In the genomic region with DNA sequence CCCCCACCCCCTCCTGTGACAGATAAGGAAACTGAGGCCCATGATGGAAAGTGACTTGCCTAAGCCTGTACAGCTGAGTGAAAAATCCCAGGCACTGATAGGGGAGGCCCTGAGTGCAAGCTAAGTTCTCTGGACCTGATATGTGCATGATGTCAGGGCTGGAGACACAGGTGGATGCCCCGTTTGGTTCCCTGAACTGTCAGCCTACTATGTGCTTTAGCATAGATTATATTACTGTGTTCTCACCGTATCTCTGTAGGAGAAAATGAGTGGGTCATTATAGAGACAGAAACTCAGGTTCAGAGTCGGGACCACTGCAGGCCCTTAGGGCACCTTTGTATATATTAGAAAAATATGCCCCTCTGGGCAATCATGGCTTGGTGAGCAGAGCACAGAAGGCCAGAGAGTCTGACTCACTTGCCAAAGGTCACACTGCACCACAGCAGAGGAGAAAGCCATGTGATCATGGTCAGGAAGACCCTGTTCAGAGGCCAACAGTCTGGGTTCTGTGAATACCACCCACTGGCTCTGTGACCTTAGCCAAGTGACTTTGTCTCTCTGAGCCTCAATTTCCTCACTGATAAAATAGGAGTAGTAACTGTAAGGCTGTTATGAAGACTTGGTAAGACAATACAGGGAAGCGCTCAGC, we compare ENCODE assay signal across 20 cellular contexts.
DNase-seq lines count a peak whose midpoint lies in the region; ATAC-seq lines count a peak whose summit lies in the region.
"Had no signal": no experiment of that assay in that cellular context is flagged by ENCODE, and none has a peak within 500 bp of the region (broad histone marks: within the 10 kb centered on the region; RNA-seq: fewer than 3 reads in every experiment).

No MANE protein-coding gene starts in this region.

- no peak overlapping the region for H3K4ac ChIP-seq in trophoblast cell (ENCODE audit: low read depth, low read length)

- peak overlapping the region; percentile 36 for H3K27ac ChIP-seq in trophoblast cell (ENCODE audit: low read depth, low read length)
- H3K27ac ChIP-seq: gastrocnemius medialis, prostate gland, tibial artery, VCaP had no signal

- H3K79me1 ChIP-seq in trophoblast cell (ENCODE audit: low read length), result peaks cover 32% of the 10 kb centered on the region

- no peak overlapping the region for H4K12ac ChIP-seq in trophoblast cell (ENCODE audit: low read depth, low read length)

- peak overlapping the region; percentile 97 for H2BK120ac ChIP-seq in trophoblast cell (ENCODE audit: insufficient read depth, low read length, poor library complexity)

- H3K79me2 ChIP-seq in trophoblast cell (ENCODE audit: control insufficient read depth, insufficient read depth, low read length, poor library complexity), result peaks cover 3% of the 10 kb centered on the region

- POLR2A ChIA-PET in activated CD4-positive, alpha-beta T cell treated with anti-CD3 and anti-CD28 coated beads, Interleukin-2, amount 10 ng/mL, durations not matched to agents 7 days and 5 days (lab: Charles Lee), result no interaction called here

- no peak overlapping the region for H3K4me2 ChIP-seq in trophoblast cell (ENCODE audit: low read length)

- peaks cover 3% of the 10 kb centered on the region for H3K27me3 Mint-ChIP-seq in activated CD4-positive, alpha-beta T cell treated with anti-CD3 and anti-CD28 coated beads, Interleukin-2, amount 10 ng/mL, durations not matched to agents 7 days and 5 days

- no peaks in the 10 kb centered on the region for H3K36me3 ChIP-seq in trophoblast cell (ENCODE audit: control insufficient read depth in 1 of 2, insufficient read depth in 2 of 2, low read length in 2 of 2)
- H3K36me3 ChIP-seq: gastrocnemius medialis, HAP-1, prostate gland, tibial artery had no signal

- no peak for ATAC-seq in GM21447 (IDR thresholded peaks at IDR 0.05; ENCODE audit: unreplicated experiment)
- ATAC-seq: gastrocnemius medialis, Right ventricle myocardium inferior had no signal

- no peaks in the 10 kb centered on the region for H3K36me3 Mint-ChIP-seq in activated CD4-positive, alpha-beta T cell treated with anti-CD3 and anti-CD28 coated beads, Interleukin-2, amount 10 ng/mL, durations not matched to agents 7 days and 5 days (ENCODE audit: low read depth)
- H3K36me3 Mint-ChIP-seq: activated naive CD4-positive, alpha-beta T cell treated with anti-CD3 and anti-CD28 coated beads, Interleukin-2, amount 50 U/mL, for 72 hours; memory B cell had no signal

- H2AFZ ChIP-seq in trophoblast cell (ENCODE audit: insufficient read depth, low read length, poor library complexity), result no peak overlapping the region

- CTCF ChIA-PET in activated CD4-positive, alpha-beta T cell treated with anti-CD3 and anti-CD28 coated beads, Interleukin-2, amount 10 ng/mL, durations not matched to agents 7 days and 5 days (lab: Charles Lee), result no interaction called here

- no peak overlapping the region for H3K9ac ChIP-seq in trophoblast cell (ENCODE audit: low read length)

- H3K9me3 Mint-ChIP-seq in activated CD4-positive, alpha-beta T cell treated with anti-CD3 and anti-CD28 coated beads, Interleukin-2, amount 10 ng/mL, durations not matched to agents 7 days and 5 days, result no peaks in the 10 kb centered on the region
- H3K9me3 Mint-ChIP-seq: activated naive CD4-positive, alpha-beta T cell treated with anti-CD3 and anti-CD28 coated beads, Interleukin-2, amount 50 U/mL, for 72 hours; dendritic cell treated with granulocyte-macrophage colony-stimulating factor and Interleukin-4, amounts not matched to agents 40 ng/mL and 50 ng/mL, for 4 days had no signal

- H2BK5ac ChIP-seq in trophoblast cell (ENCODE audit: low read depth, low read length, poor library complexity), result peak overlapping the region; percentile 64

- no CpG with 5 or more reads among the region's 4 CpGs for WGBS in trophoblast cell (ENCODE audit: extremely low coverage, insufficient coverage, insufficient read length)

- H3K27me3 ChIP-seq in trophoblast cell (ENCODE audit: insufficient read depth, low read length), result no peaks in the 10 kb centered on the region

- no peak overlapping the region for H3K23ac ChIP-seq in trophoblast cell (ENCODE audit: low read length)

- H3K18ac ChIP-seq in trophoblast cell (ENCODE audit: low read length), result peak overlapping the region; percentile 42

- H3K14ac ChIP-seq in trophoblast cell (ENCODE audit: low read length), result peak overlapping the region; percentile 62

- H4K91ac ChIP-seq in trophoblast cell (ENCODE audit: low read depth, low read length), result peak overlapping the region; percentile 94

- H3K4me3 ChIP-seq in trophoblast cell (ENCODE audit: low read depth, low read length), result no peak overlapping the region
- H3K4me3 ChIP-seq: gastrocnemius medialis, HAP-1, prostate gland, tibial artery had no signal

- H4K8ac ChIP-seq in trophoblast cell (ENCODE audit: low read depth, low read length), result peak overlapping the region; percentile 61

- peak overlapping the region; percentile 99 for H2BK12ac ChIP-seq in trophoblast cell (ENCODE audit: low read length)

- H3K27ac Mint-ChIP-seq in activated CD4-positive, alpha-beta T cell treated with anti-CD3 and anti-CD28 coated beads, Interleukin-2, amount 10 ng/mL, durations not matched to agents 7 days and 5 days, result no peak overlapping the region
- H3K27ac Mint-ChIP-seq: activated naive CD4-positive, alpha-beta T cell treated with anti-CD3 and anti-CD28 coated beads, Interleukin-2, amount 50 U/mL, for 72 hours; dendritic cell treated with granulocyte-macrophage colony-stimulating factor and Interleukin-4, amounts not matched to agents 40 ng/mL and 50 ng/mL, for 4 days; memory B cell had no signal

- peaks cover 32% of the 10 kb centered on the region in 2 experiments for H3K4me1 ChIP-seq in trophoblast cell (ENCODE audit: control insufficient read depth in 1 of 2, insufficient read depth in 2 of 2, low read length in 2 of 2)
- H3K4me1 ChIP-seq: gastrocnemius medialis, HAP-1, prostate gland, tibial artery had no signal

- peaks cover 2% of the 10 kb centered on the region for H3K9me3 ChIP-seq in trophoblast cell (ENCODE audit: insufficient read depth, low read depth, low read length)
- H3K9me3 ChIP-seq: gastrocnemius medialis, HAP-1, prostate gland, tibial artery had no signal

- peak overlapping the region; percentile 89 for H2AK5ac ChIP-seq in trophoblast cell (ENCODE audit: low read length)

- DNase-seq in EH (ENCODE audit: low read depth), result peak; percentile 24
- DNase-seq in M059J (ENCODE audit: low read depth), result peak; percentile 70
- DNase-seq in ecto neural progenitor cell (ENCODE audit: low spot score), result peak; percentile 37
- DNase-seq in trophoblast cell, result peak; percentile 76 to 94
- no peak for DNase-seq in activated CD4-positive, alpha-beta T cell treated with anti-CD3 and anti-CD28 coated beads, Interleukin-2, amount 10 ng/mL, durations not matched to agents 7 days and 5 days
- no peak for DNase-seq in NCI-H1436 treated with DMSO at 0.1 percent for 48 hours (lab: John Stamatoyannopoulos, UW)
- DNase-seq: activated CD4-positive, alpha-beta T cell treated with anti-CD3 and anti-CD28 coated beads for 48 hours; COR-L47; gastrocnemius medialis; NCI-H146; NCI-H510A had no signal

- no peak overlapping the region for H3K4me3 Mint-ChIP-seq in activated CD4-positive, alpha-beta T cell treated with anti-CD3 and anti-CD28 coated beads, Interleukin-2, amount 10 ng/mL, durations not matched to agents 7 days and 5 days
- H3K4me3 Mint-ChIP-seq: dendritic cell treated with granulocyte-macrophage colony-stimulating factor and Interleukin-4, amounts not matched to agents 40 ng/mL and 50 ng/mL, for 4 days; memory B cell had no signal

- no peaks in the 10 kb centered on the region for H3K4me1 Mint-ChIP-seq in activated CD4-positive, alpha-beta T cell treated with anti-CD3 and anti-CD28 coated beads, Interleukin-2, amount 10 ng/mL, durations not matched to agents 7 days and 5 days
- H3K4me1 Mint-ChIP-seq: memory B cell had no signal

Comparison
In these comparisons a context has a peak if more than half of its experiments do, and no peak if none do; other contexts are left out.
1. DNase-seq: peak in EH (single experiment), M059J (single experiment), ecto neural progenitor cell (single experiment) and trophoblast cell (2 of 2); none in activated CD4-positive, alpha-beta T cell treated with anti-CD3 and anti-CD28 coated beads, Interleukin-2, amount 10 ng/mL, durations not matched to agents 7 days and 5 days (single experiment) and NCI-H1436 treated with DMSO at 0.1 percent for 48 hours (single experiment).